Comparison of ENCODE assay signal across 17 cellular contexts in genomic region chr9:134295746-134296250, GRCh38. TPM values are rescaled to one million over a fixed set of nuclear protein-coding genes. Genes with fewer than 3 reads are reported as not detected.
A peak's percentile ranks its signal among the peaks of the same experiment; 100 is the strongest.
DNase-seq lines count a peak whose midpoint lies in the region; ATAC-seq and TF ChIP-seq lines count a peak whose summit lies in the region.
"Had no signal": no experiment of that assay in that cellular context is flagged by ENCODE, and none has a peak within 500 bp of the region (broad histone marks: within the 10 kb centered on the region; RNA-seq: fewer than 3 reads in every experiment).

No MANE protein-coding gene starts in this region.

- peaks cover 9% of the 10 kb centered on the region for H3F3A ChIP-seq in neural progenitor cell (ENCODE audit: low read depth)

- no peak overlapping the region for H3K27ac Mint-ChIP-seq in glutamatergic neuron (ENCODE audit: unreplicated experiment)
- peak overlapping the region; percentile 76 for H3K27ac Mint-ChIP-seq in neural progenitor cell
- H3K27ac Mint-ChIP-seq: H9 had no signal

- H3K4me2 ChIP-seq in neural progenitor cell: no peak overlapping the region

- TF ChIP-seq EP300 in esophagus muscularis mucosa (IDR thresholded peaks at IDR 0.05): no peak

- TF ChIP-seq CTCF in left ventricle myocardium inferior (IDR thresholded peaks at IDR 0.05; ENCODE audit: borderline replicate concordance) (no peak), glutamatergic neuron (IDR thresholded peaks at IDR 0.05; ENCODE audit: partially characterized antibody, unreplicated experiment) (no peak), neural progenitor cell (IDR thresholded peaks at IDR 0.05) (no peak), esophagus muscularis mucosa (IDR thresholded peaks at IDR 0.05) (no peak)

- H3K36me3 ChIP-seq in left ventricle myocardium inferior (no peaks in the 10 kb centered on the region), neural progenitor cell (no peaks in the 10 kb centered on the region), esophagus muscularis mucosa (no peaks in the 10 kb centered on the region)
- H3K36me3 ChIP-seq: SJCRH30 had no signal

- H3K4me3 Mint-ChIP-seq in glutamatergic neuron (ENCODE audit: unreplicated experiment) (no peak overlapping the region), neural progenitor cell (no peak overlapping the region)
- H3K4me3 Mint-ChIP-seq: H9 had no signal

- no peak overlapping the region for H2AFZ ChIP-seq in neural progenitor cell (replicated peaks)

- H3K27ac ChIP-seq in left ventricle myocardium inferior (replicated peaks): no peak overlapping the region
- no peak overlapping the region for H3K27ac ChIP-seq in neural progenitor cell
- no peak overlapping the region for H3K27ac ChIP-seq in esophagus muscularis mucosa (replicated peaks in 1 of 4)
- H3K27ac ChIP-seq: SJCRH30 had no signal

- H3K79me2 ChIP-seq in neural progenitor cell (ENCODE audit: low read depth): no peaks in the 10 kb centered on the region

- peaks cover 27% of the 10 kb centered on the region for H3K4me1 ChIP-seq in left ventricle myocardium inferior
- H3K4me1 ChIP-seq in neural progenitor cell: peaks cover 19% of the 10 kb centered on the region
- peaks cover 11 to 18% (median 16%) of the 10 kb centered on the region in 4 donors for H3K4me1 ChIP-seq in esophagus muscularis mucosa
- H3K4me1 ChIP-seq: SJCRH30 had no signal

- no peak for TF ChIP-seq POLR2A in esophagus muscularis mucosa (IDR thresholded peaks at IDR 0.05; ENCODE audit: low read depth)

- H3K9me3 ChIP-seq in left ventricle myocardium inferior (replicated peaks) (no peaks in the 10 kb centered on the region), neural progenitor cell (ENCODE audit: low read depth) (no peaks in the 10 kb centered on the region), esophagus muscularis mucosa (no peaks in the 10 kb centered on the region)
- H3K9me3 ChIP-seq: SJCRH30 had no signal

- 91% methylated on average over 12 of the region's 12 CpGs for WGBS in esophagus muscularis mucosa

- intact Hi-C loops in left ventricle myocardium inferior (cut with micrococcal nuclease): no loop called here
- intact Hi-C loops in Right ventricle myocardium superior (cut with DNase I): no loop called here
- intact Hi-C loops in esophagus muscularis mucosa (cut with DNase I): no loop called here

- H3K4me1 Mint-ChIP-seq in glutamatergic neuron (ENCODE audit: low read depth, unreplicated experiment) (peaks cover 4% of the 10 kb centered on the region), neural progenitor cell (peaks cover 22% of the 10 kb centered on the region)

- H4K20me1 ChIP-seq in neural progenitor cell (ENCODE audit: low read depth): no peaks in the 10 kb centered on the region

- H3K9me3 Mint-ChIP-seq in glutamatergic neuron (ENCODE audit: unreplicated experiment): no peaks in the 10 kb centered on the region
- H3K9me3 Mint-ChIP-seq in neural progenitor cell: no peaks in the 10 kb centered on the region
- H3K9me3 Mint-ChIP-seq: H9 had no signal

- no peak overlapping the region for H3K4me3 ChIP-seq in left ventricle myocardium inferior
- H3K4me3 ChIP-seq in neural progenitor cell: no peak overlapping the region
- no peak overlapping the region for H3K4me3 ChIP-seq in esophagus muscularis mucosa
- H3K4me3 ChIP-seq: SJCRH30 had no signal

- ATAC-seq in Right ventricle myocardium superior (ENCODE audit: poor library complexity): no peak
- ATAC-seq: PC-3 had no signal

- no peak overlapping the region for H3K9ac ChIP-seq in neural progenitor cell

- H3K27me3 ChIP-seq in left ventricle myocardium inferior (ENCODE audit: low read depth): no peaks in the 10 kb centered on the region
- no peaks in the 10 kb centered on the region for H3K27me3 ChIP-seq in neural progenitor cell
- H3K27me3 ChIP-seq in esophagus muscularis mucosa: peaks cover 0 to 11% (median 0%) of the 10 kb centered on the region in 4 donors

- peak; percentile 9 for DNase-seq in left ventricle myocardium inferior
- no peak for DNase-seq in Right ventricle myocardium superior
- peak; percentile 6 for DNase-seq in glutamatergic neuron
- DNase-seq in neural progenitor cell (ENCODE audit: low spot score): no peak
- DNase-seq in activated CD4-positive, CD25-positive, alpha-beta regulatory T cell treated with anti-CD3 and anti-CD28 coated beads, Interleukin-2, amount 50 U/mL, for 72 hours: no peak
- DNase-seq in esophagus muscularis mucosa (ENCODE audit: extremely low spot score): no peak
- no peak for DNase-seq in activated CD4-positive, alpha-beta T cell treated with anti-CD3 and anti-CD28 coated beads, Interleukin-2, amount 50 U/mL, for 4 hours
- DNase-seq: C1 segment of cervical spinal cord, H9, MM.1S, NCI-H1092, NCI-H1436 treated with DMSO at 0.1 percent for 48 hours, NCI-H2029, NCI-H526, PC-3, RPMI8226, SJCRH30 had no signal

- H3K27me3 Mint-ChIP-seq in glutamatergic neuron (ENCODE audit: unreplicated experiment) (peaks cover 3% of the 10 kb centered on the region), neural progenitor cell (ENCODE audit: insufficient read depth, low read depth) (peaks cover 4% of the 10 kb centered on the region)

- H3K36me3 Mint-ChIP-seq in glutamatergic neuron (ENCODE audit: unreplicated experiment): no peaks in the 10 kb centered on the region
- H3K36me3 Mint-ChIP-seq in neural progenitor cell: no peaks in the 10 kb centered on the region

RNA-seq across cellular contexts. Expression of gene RXRA, which starts 30.5 kb away (rescaled TPM):
- total RNA-seq in left ventricle myocardium inferior (57.1 TPM), Right ventricle myocardium superior (89.0 TPM), glutamatergic neuron (ENCODE audit: unreplicated experiment) (20.5 TPM), neural progenitor cell (ENCODE audit: low replicate concordance) (11.6 and 25.5 TPM in 2 replicates), esophagus muscularis mucosa (10 to 100 TPM; 46.4 to 81.0 (median 63.7) TPM)

Comparison
In these comparisons a context has a peak if more than half of its experiments do, and no peak if none do; other contexts are left out.
1. DNase-seq: peak in left ventricle myocardium inferior (single experiment) and glutamatergic neuron (single experiment); none in Right ventricle myocardium superior (single experiment), neural progenitor cell (single experiment), activated CD4-positive, CD25-positive, alpha-beta regulatory T cell treated with anti-CD3 and anti-CD28 coated beads, Interleukin-2, amount 50 U/mL, for 72 hours (single experiment), esophagus muscularis mucosa (single experiment) and activated CD4-positive, alpha-beta T cell treated with anti-CD3 and anti-CD28 coated beads, Interleukin-2, amount 50 U/mL, for 4 hours (0 of 2).